10 cellular contexts compared by ENCODE assay signal in genomic region chr6:77607004-77607403, GRCh38. TPM values are rescaled to one million over a fixed set of nuclear protein-coding genes. Genes with fewer than 3 reads are reported as not detected.
"Had no signal": no experiment of that assay in that cellular context is flagged by ENCODE, and none has a peak within 500 bp of the region (broad histone marks: within the 10 kb centered on the region; RNA-seq: fewer than 3 reads in every experiment).

No MANE protein-coding gene starts in this region.

- H3K9ac ChIP-seq: KMS-11 had no signal

- H3K9me3 ChIP-seq: HAP-1 had no signal

- ATAC-seq: HCT116 had no signal

- H3K4me2 ChIP-seq: KMS-11 had no signal

- H3K4me3 ChIP-seq: HAP-1 had no signal

- H3K36me3 Mint-ChIP-seq: IgD-negative memory B cell had no signal

- H3K4me1 ChIP-seq: HAP-1 had no signal

- H3K4me1 Mint-ChIP-seq: IgD-negative memory B cell had no signal

- H3K36me3 ChIP-seq: HAP-1 had no signal

- H3K27ac ChIP-seq: HL-60, KMS-11 had no signal

- H3K27me3 Mint-ChIP-seq: IgD-negative memory B cell had no signal

- H3K27ac Mint-ChIP-seq: HFFc6, IgD-negative memory B cell had no signal

- DNase-seq: GOT3, H7, HFFc6, Karpas-422, KBM-7 had no signal

- H3K4me3 Mint-ChIP-seq: HFFc6, IgD-negative memory B cell had no signal

RNA-seq across cellular contexts. Expression of gene MEI4, which starts 45.8 kb away (rescaled TPM):
- total RNA-seq: HFFc6 had no signal
